In genomic region chr1:172287207-172287606, GRCh38 we compare ENCODE assay signal across 9 cellular contexts.
A peak's percentile ranks its signal among the peaks of the same experiment; 100 is the strongest.
DNase-seq lines count a peak whose midpoint lies in the region; ATAC-seq and TF ChIP-seq lines count a peak whose summit lies in the region.
"Had no signal": no experiment of that assay in that cellular context is flagged by ENCODE, and none has a peak within 500 bp of the region (broad histone marks: within the 10 kb centered on the region; RNA-seq: fewer than 3 reads in every experiment).

No MANE protein-coding gene starts in this region.

- H3K4ac ChIP-seq in trophoblast cell (ENCODE audit: low read depth, low read length), result no peak overlapping the region

- no peak overlapping the region for H2BK5ac ChIP-seq in trophoblast cell (ENCODE audit: low read depth, low read length, poor library complexity)

- peak; percentile 54; the same call in 1 of the 3 replicates for ATAC-seq in RWPE2 (ENCODE audit: low read depth)
- ATAC-seq in GM18511 (IDR thresholded peaks at IDR 0.05; ENCODE audit: unreplicated experiment), result no peak

- H3K4me3 ChIP-seq in RWPE2 (ENCODE audit: severe bottlenecking) (no peak overlapping the region), fibroblast of the aortic adventitia (ENCODE audit: low read depth, low read length) (no peak overlapping the region), trophoblast cell (ENCODE audit: low read depth, low read length) (no peak overlapping the region)

- no peak overlapping the region for H3K9ac ChIP-seq in trophoblast cell (ENCODE audit: low read length)

- DNase-seq in AG20443 (ENCODE audit: low spot score), result peak; percentile 72
- DNase-seq in RWPE2 (ENCODE audit: low spot score), result no peak
- peak; percentile 88 for DNase-seq in fibroblast of the aortic adventitia (ENCODE audit: low read depth)
- DNase-seq in trophoblast cell, result no peak
- DNase-seq in cerebellar nuclear complex (lab: John Stamatoyannopoulos, UW), result no peak
- DNase-seq in HuH-7 (ENCODE audit: low spot score), result no peak
- no peak for DNase-seq in stimulated activated naive CD4-positive, alpha-beta T cell (lab: John Stamatoyannopoulos, UW)

- no peak overlapping the region for H4K12ac ChIP-seq in trophoblast cell (ENCODE audit: low read depth, low read length)

- H3K23ac ChIP-seq in trophoblast cell (ENCODE audit: low read length), result no peak overlapping the region

- no peaks in the 10 kb centered on the region for H3K27me3 ChIP-seq in RWPE2 (ENCODE audit: insufficient read depth, poor library complexity, severe bottlenecking)
- H3K27me3 ChIP-seq in trophoblast cell (ENCODE audit: insufficient read depth, low read length), result no peaks in the 10 kb centered on the region

- peaks cover 7% of the 10 kb centered on the region for H3K4me1 ChIP-seq in RWPE2 (ENCODE audit: insufficient read depth, poor library complexity, severe bottlenecking)
- peaks cover 0 to 6% of the 10 kb centered on the region in 2 experiments for H3K4me1 ChIP-seq in trophoblast cell (ENCODE audit: control insufficient read depth in 1 of 2, insufficient read depth in 2 of 2, low read length in 2 of 2)

- H2AK5ac ChIP-seq in trophoblast cell (ENCODE audit: low read length), result no peak overlapping the region

- no peaks in the 10 kb centered on the region for H3K9me3 ChIP-seq in RWPE2 (ENCODE audit: severe bottlenecking)
- H3K9me3 ChIP-seq in trophoblast cell (ENCODE audit: insufficient read depth, low read depth, low read length), result no peaks in the 10 kb centered on the region

- no peak overlapping the region for H3K4me2 ChIP-seq in trophoblast cell (ENCODE audit: low read length)

- no peak overlapping the region for H2BK120ac ChIP-seq in trophoblast cell (ENCODE audit: insufficient read depth, low read length, poor library complexity)

- no peaks in the 10 kb centered on the region for H3K36me3 ChIP-seq in RWPE2 (ENCODE audit: low read depth)
- no peaks in the 10 kb centered on the region for H3K36me3 ChIP-seq in trophoblast cell (ENCODE audit: control insufficient read depth in 1 of 2, insufficient read depth in 2 of 2, low read length in 2 of 2)

- H3K27ac ChIP-seq in RWPE2 (ENCODE audit: poor library complexity, severe bottlenecking), result no peak overlapping the region
- peak overlapping the region; percentile 11 for H3K27ac ChIP-seq in trophoblast cell (ENCODE audit: low read depth, low read length)
- H3K27ac ChIP-seq: C4-2B had no signal

- no peak overlapping the region for H3K14ac ChIP-seq in trophoblast cell (ENCODE audit: low read length)

- no peak overlapping the region for H4K91ac ChIP-seq in trophoblast cell (ENCODE audit: low read depth, low read length)

- no peak overlapping the region for H2BK12ac ChIP-seq in trophoblast cell (ENCODE audit: low read length)

- no peak overlapping the region for H3K18ac ChIP-seq in trophoblast cell (ENCODE audit: low read length)

- no peak overlapping the region for H2AFZ ChIP-seq in trophoblast cell (ENCODE audit: insufficient read depth, low read length, poor library complexity)

- H3K79me2 ChIP-seq in trophoblast cell (ENCODE audit: control insufficient read depth, insufficient read depth, low read length, poor library complexity), result no peaks in the 10 kb centered on the region

- H4K8ac ChIP-seq in trophoblast cell (ENCODE audit: low read depth, low read length), result no peak overlapping the region

- TF ChIP-seq CTCF in RWPE2 (IDR thresholded peaks at IDR 0.05; ENCODE audit: poor library complexity, severe bottlenecking) (no peak), fibroblast of the aortic adventitia (IDR thresholded peaks at IDR 0.05; ENCODE audit: insufficient read depth, low read length) (no peak)

- no peaks in the 10 kb centered on the region for H3K79me1 ChIP-seq in trophoblast cell (ENCODE audit: low read length)

Comparison
In these comparisons a context has a peak if more than half of its experiments do, and no peak if none do; other contexts are left out.
1. DNase-seq: peak in AG20443 (single experiment) and fibroblast of the aortic adventitia (single experiment); none in RWPE2 (single experiment), trophoblast cell (0 of 2), cerebellar nuclear complex (0 of 2), HuH-7 (single experiment) and stimulated activated naive CD4-positive, alpha-beta T cell (0 of 6).